In genomic region chr4:144646523-144647094, GRCh38 we compare ENCODE assay signal across 8 cellular contexts. TPM values are rescaled to one million over a fixed set of nuclear protein-coding genes. Genes with fewer than 3 reads are reported as not detected.
DNase-seq lines count a peak whose midpoint lies in the region; ATAC-seq and TF ChIP-seq lines count a peak whose summit lies in the region.

No MANE protein-coding gene starts in this region.

- no peak overlapping the region for H3K27ac Mint-ChIP-seq in central memory CD8-positive, alpha-beta T cell (ENCODE audit: low read depth)
- no peak overlapping the region for H3K27ac Mint-ChIP-seq in memory B cell

- no peaks in the 10 kb centered on the region for H3K9me3 ChIP-seq in transverse colon

- peaks cover 0 to 18% (median 13%) of the 10 kb centered on the region in 4 donors for H3K4me1 ChIP-seq in transverse colon

- H3K4me1 Mint-ChIP-seq in central memory CD8-positive, alpha-beta T cell, result peaks cover 9% of the 10 kb centered on the region
- peaks cover 5% of the 10 kb centered on the region for H3K4me1 Mint-ChIP-seq in memory B cell

- H3K4me3 Mint-ChIP-seq in central memory CD8-positive, alpha-beta T cell, result peak overlapping the region; percentile 71
- H3K4me3 Mint-ChIP-seq in memory B cell, result peak overlapping the region; percentile 62

- no peaks in the 10 kb centered on the region for H3K9me3 Mint-ChIP-seq in central memory CD8-positive, alpha-beta T cell
- no peaks in the 10 kb centered on the region for H3K9me3 Mint-ChIP-seq in memory B cell

- no peaks in the 10 kb centered on the region for H3K36me3 ChIP-seq in transverse colon

- TF ChIP-seq POLR2A in transverse colon (IDR thresholded peaks at IDR 0.05), result no peak

- peak; percentile 23 for DNase-seq in NCI-H345 (lab: John Stamatoyannopoulos, UW)
- DNase-seq in NCI-H345 treated with DMSO at 0.1 percent for 48 hours (lab: John Stamatoyannopoulos, UW; ENCODE audit: unreplicated experiment), result no peak
- no peak for DNase-seq in Jurkat, Clone E6-1 (ENCODE audit: low read depth, low spot score)
- DNase-seq in central memory CD8-positive, alpha-beta T cell (ENCODE audit: low spot score in 2 of 2), result no peak
- DNase-seq in memory B cell (ENCODE audit: low spot score in 2 of 2), result no peak
- DNase-seq in transverse colon, result no peak
- DNase-seq in NOMO-1 (lab: John Stamatoyannopoulos, UW; ENCODE audit: unreplicated experiment in 2 of 2), result no peak
- no peak for DNase-seq in NCI-H2107 (lab: John Stamatoyannopoulos, UW)

- in situ Hi-C loops in transverse colon (cut with MboI; ENCODE audit: low pct_ligation_motif_present in 1 of 4, low pct_unique_long_range_greater_than_20kb in 1 of 4, low sequenced_read_pairs in 3 of 4), result no loop called here

- peak overlapping the region; percentile 26 to 48 (median 36) for H3K27ac ChIP-seq in transverse colon

- peaks cover 28% of the 10 kb centered on the region for H3K27me3 Mint-ChIP-seq in central memory CD8-positive, alpha-beta T cell
- peaks cover 23% of the 10 kb centered on the region for H3K27me3 Mint-ChIP-seq in memory B cell

- TF ChIP-seq EP300 in transverse colon (IDR thresholded peaks at IDR 0.05; ENCODE audit: low read depth), result no peak

- no peaks in the 10 kb centered on the region for H3K36me3 Mint-ChIP-seq in central memory CD8-positive, alpha-beta T cell (ENCODE audit: insufficient read depth)
- H3K36me3 Mint-ChIP-seq in memory B cell, result no peaks in the 10 kb centered on the region

- peak overlapping the region; percentile 92 for H3K4me3 ChIP-seq in Jurkat, Clone E6-1 (ENCODE audit: low read length)
- H3K4me3 ChIP-seq in transverse colon, result peak overlapping the region in 3 of 4 donors; percentile 38 to 50 (median 43)

- intact Hi-C loops in transverse colon (cut with DNase I; ENCODE audit: low total_unique reads), result no loop called here

- TF ChIP-seq CTCF in transverse colon (IDR thresholded peaks at IDR 0.05), result no peak

- H3K27me3 ChIP-seq in transverse colon, result peaks cover 77% of the 10 kb centered on the region

- no peak for ATAC-seq in central memory CD8-positive, alpha-beta T cell (replicated peaks; ENCODE audit: extremely low read depth, poor library complexity, severe bottlenecking)
- no peak for ATAC-seq in memory B cell (ENCODE audit: low read depth)

- WGBS in transverse colon (ENCODE audit: low coverage in 1 of 2), 2 donors, result 8% methylated on average over 22 of the region's 22 CpGs; no CpG with 5 or more reads in 1 of the 2 donors

RNA-seq across cellular contexts. Expression of gene HHIP, which starts 0.7 kb away (rescaled TPM):
- 98.6 TPM for polyA plus RNA-seq in Jurkat, Clone E6-1 (2012; ENCODE audit: insufficient read depth, insufficient read length)
- total RNA-seq in transverse colon, result 1 to 10 TPM in 3 of 4 donors, under 1 TPM in 1; 0.20 to 5.9 (median 3.3) TPM
